Comparison of ENCODE assay signal across 17 cellular contexts in genomic region chr16:49850558-49851467, GRCh38. TPM values are rescaled to one million over a fixed set of nuclear protein-coding genes. Genes with fewer than 3 reads are reported as not detected.
DNase-seq lines count a peak whose midpoint lies in the region; ATAC-seq, FAIRE-seq and TF ChIP-seq lines count a peak whose summit lies in the region.
"Had no signal": no experiment of that assay in that cellular context is flagged by ENCODE, and none has a peak within 500 bp of the region (broad histone marks: within the 10 kb centered on the region; RNA-seq: fewer than 3 reads in every experiment).

No MANE protein-coding gene starts in this region.

- peak; percentile 83 for FAIRE-seq in bronchial epithelial cell (lab: Jason Lieb, UNC)
- FAIRE-seq: GM19239 had no signal

- H3K4me1 Mint-ChIP-seq in nephron (peaks cover 72% of the 10 kb centered on the region), type B pancreatic cell (ENCODE audit: unreplicated experiment) (peaks cover 70% of the 10 kb centered on the region)
- H3K4me1 Mint-ChIP-seq in activated T-helper 2 cell treated with anti-CD3 and anti-CD28 coated beads, Interferon-gamma antibody, Interleukin-2, Interleukin-4, amounts not matched to agents 10 μg/mL and 5 μg/mL and 100 μg/mL, durations not matched to agents 14 hours and 24 hours and 36 hours (ENCODE audit: low read depth) = no peaks in the 10 kb centered on the region

- H3K36me3 Mint-ChIP-seq in nephron (ENCODE audit: low read depth) (peaks cover 13% of the 10 kb centered on the region), type B pancreatic cell (peaks cover 9% of the 10 kb centered on the region)
- no peaks in the 10 kb centered on the region for H3K36me3 Mint-ChIP-seq in activated T-helper 2 cell treated with anti-CD3 and anti-CD28 coated beads, Interferon-gamma antibody, Interleukin-2, Interleukin-4, amounts not matched to agents 10 μg/mL and 5 μg/mL and 100 μg/mL, durations not matched to agents 14 hours and 24 hours and 36 hours (ENCODE audit: low read depth)
- H3K36me3 Mint-ChIP-seq: CD8-positive, alpha-beta memory T cell had no signal

- H3K9me3 Mint-ChIP-seq in nephron (no peaks in the 10 kb centered on the region), type B pancreatic cell (no peaks in the 10 kb centered on the region)
- H3K9me3 Mint-ChIP-seq in activated T-helper 2 cell treated with anti-CD3 and anti-CD28 coated beads, Interferon-gamma antibody, Interleukin-2, Interleukin-4, amounts not matched to agents 10 μg/mL and 5 μg/mL and 100 μg/mL, durations not matched to agents 14 hours and 24 hours and 36 hours = no peaks in the 10 kb centered on the region
- H3K9me3 Mint-ChIP-seq: CD8-positive, alpha-beta memory T cell had no signal

- DNase-seq in bronchial epithelial cell (ENCODE audit: low read depth) = no peak
- DNase-seq in type B pancreatic cell (ENCODE audit: extremely low spot score, unreplicated experiment) = no peak
- DNase-seq in activated T-helper 2 cell treated with anti-CD3 and anti-CD28 coated beads, Interferon-gamma antibody, Interleukin-2, Interleukin-4, amounts not matched to agents 10 μg/mL and 5 μg/mL and 100 μg/mL, durations not matched to agents 14 hours and 24 hours and 36 hours (ENCODE audit: low spot score) = no peak
- no peak for DNase-seq in spleen
- DNase-seq: ACHN; CD8-positive, alpha-beta memory T cell; GF-D8; IMR-90; NCI-H1417 treated with DMSO at 0.1 percent for 48 hours; NCI-H2081 treated with DMSO at 0.1 percent for 48 hours; NCI-H524 treated with DMSO at 0.1 percent for 48 hours had no signal

- no peaks in the 10 kb centered on the region for H3K36me3 ChIP-seq in HUES48 (ENCODE audit: control insufficient read depth, insufficient read depth, low read length)
- no peaks in the 10 kb centered on the region for H3K36me3 ChIP-seq in bronchial epithelial cell (ENCODE audit: control insufficient read depth, insufficient read depth, low read length)
- H3K36me3 ChIP-seq in spleen = no peaks in the 10 kb centered on the region

- H3K4me1 ChIP-seq in HUES48 (ENCODE audit: control insufficient read depth, insufficient read depth, low read length) (peaks cover 75% of the 10 kb centered on the region), spleen (peaks cover 3 to 53% (median 31%) of the 10 kb centered on the region in 6 donors)

- H3K27ac ChIP-seq in HUES48 (ENCODE audit: low read depth, low read length) (peak overlapping the region; percentile 8), spleen (no peak overlapping the region)

- H3K9me3 ChIP-seq in HUES48 (ENCODE audit: control insufficient read depth, insufficient read depth, low read length) (no peaks in the 10 kb centered on the region), spleen (no peaks in the 10 kb centered on the region)

- H3K27me3 Mint-ChIP-seq in nephron (ENCODE audit: low read depth) (no peaks in the 10 kb centered on the region), type B pancreatic cell (peaks cover 8% of the 10 kb centered on the region)
- H3K27me3 Mint-ChIP-seq in activated T-helper 2 cell treated with anti-CD3 and anti-CD28 coated beads, Interferon-gamma antibody, Interleukin-2, Interleukin-4, amounts not matched to agents 10 μg/mL and 5 μg/mL and 100 μg/mL, durations not matched to agents 14 hours and 24 hours and 36 hours (ENCODE audit: low read depth) = peaks cover 39% of the 10 kb centered on the region

- no peak for TF ChIP-seq POLR2A in spleen (IDR thresholded peaks at IDR 0.05)

- H3K4me3 ChIP-seq in HUES48 (ENCODE audit: low read depth, low read length) (no peak overlapping the region), bronchial epithelial cell (ENCODE audit: low read depth, low read length) (no peak overlapping the region), spleen (no peak overlapping the region)

- H3K9ac ChIP-seq in HUES48 (ENCODE audit: low read depth, low read length) = no peak overlapping the region

- H3K27ac Mint-ChIP-seq in nephron = peak overlapping the region; percentile 51 to 96 (median 96)
- no peak overlapping the region for H3K27ac Mint-ChIP-seq in type B pancreatic cell
- H3K27ac Mint-ChIP-seq in activated T-helper 2 cell treated with anti-CD3 and anti-CD28 coated beads, Interferon-gamma antibody, Interleukin-2, Interleukin-4, amounts not matched to agents 10 μg/mL and 5 μg/mL and 100 μg/mL, durations not matched to agents 14 hours and 24 hours and 36 hours = no peak overlapping the region
- H3K27ac Mint-ChIP-seq: CD8-positive, alpha-beta memory T cell had no signal

- intact Hi-C loops in activated T-helper 2 cell treated with anti-CD3 and anti-CD28 coated beads, Interferon-gamma antibody, Interleukin-2, Interleukin-4, amounts not matched to agents 10 μg/mL and 5 μg/mL and 100 μg/mL, durations not matched to agents 14 hours and 24 hours and 36 hours (cut with micrococcal nuclease) = no loop called here
- intact Hi-C loops in spleen (cut with DNase I; ENCODE audit: low total_unique reads) = no loop called here

- WGBS in spleen, 5 donors = 65 to 75% (median 69%) methylated on average over 13 of the region's 13 CpGs

- H3K27me3 ChIP-seq in HUES48 (ENCODE audit: control insufficient read depth, insufficient read depth, low read length) = no peaks in the 10 kb centered on the region
- H3K27me3 ChIP-seq in bronchial epithelial cell (ENCODE audit: control insufficient read depth, insufficient read depth, low read length) = peaks cover 6% of the 10 kb centered on the region
- H3K27me3 ChIP-seq in spleen (replicated peaks in 1 of 7) = peaks cover 0 to 38% (median 12%) of the 10 kb centered on the region in 7 donors

- TF ChIP-seq CTCF in bronchial epithelial cell (IDR thresholded peaks at IDR 0.05; ENCODE audit: insufficient read depth, low read length, severe bottlenecking) (no peak), nephron (IDR thresholded peaks at IDR 0.05; ENCODE audit: unreplicated experiment in 3 of 3) (no peak), type B pancreatic cell (conservative IDR thresholded peaks at IDR 0.05) (no peak), spleen (IDR thresholded peaks at IDR 0.05 in 8 of 11, conservative IDR thresholded peaks at IDR 0.05 in 3 of 11) (no peak)

- peak overlapping the region; percentile 15 to 95 (median 74) for H3K4me3 Mint-ChIP-seq in nephron
- peak overlapping the region; percentile 86 for H3K4me3 Mint-ChIP-seq in type B pancreatic cell
- H3K4me3 Mint-ChIP-seq in activated T-helper 2 cell treated with anti-CD3 and anti-CD28 coated beads, Interferon-gamma antibody, Interleukin-2, Interleukin-4, amounts not matched to agents 10 μg/mL and 5 μg/mL and 100 μg/mL, durations not matched to agents 14 hours and 24 hours and 36 hours (ENCODE audit: low read depth) = no peak overlapping the region

- no peak for ATAC-seq in GM19455 (IDR thresholded peaks at IDR 0.05; ENCODE audit: unreplicated experiment)

RNA-seq across cellular contexts. Expression of gene ZNF423, which starts 5.1 kb away (rescaled TPM):
- total RNA-seq in bronchial epithelial cell (under 0.01 TPM in 2 replicates), type B pancreatic cell (ENCODE audit: low replicate concordance) (6.1 and 72.6 TPM in 2 replicates), spleen (1 to 10 TPM; 3.5 to 7.0 (median 5.3) TPM)
- not detected in 2 replicates for total RNA-seq in activated T-helper 2 cell treated with anti-CD3 and anti-CD28 coated beads, Interferon-gamma antibody, Interleukin-2, Interleukin-4, amounts not matched to agents 10 μg/mL and 5 μg/mL and 100 μg/mL, durations not matched to agents 14 hours and 24 hours and 36 hours
- polyA plus RNA-seq in spleen = under 1 TPM; 0.36 to 0.96 (median 0.67) TPM
- total RNA-seq: CD8-positive, alpha-beta memory T cell; LHCN-M2; SK-MEL-5 had no signal
- polyA plus RNA-seq: CD8-positive, alpha-beta memory T cell had no signal

Comparison
In these comparisons a context has a peak if more than half of its experiments do, and no peak if none do; other contexts are left out.
1. H3K27ac Mint-ChIP-seq: peak in nephron (3 of 3); none in type B pancreatic cell (single experiment) and activated T-helper 2 cell treated with anti-CD3 and anti-CD28 coated beads, Interferon-gamma antibody, Interleukin-2, Interleukin-4, amounts not matched to agents 10 μg/mL and 5 μg/mL and 100 μg/mL, durations not matched to agents 14 hours and 24 hours and 36 hours (single experiment).